17 cellular contexts compared by ENCODE assay signal in genomic region chr4:23885943-23886590, GRCh38. TPM values are rescaled to one million over a fixed set of nuclear protein-coding genes. Genes with fewer than 3 reads are reported as not detected.
"Had no signal": no experiment of that assay in that cellular context is flagged by ENCODE, and none has a peak within 500 bp of the region (broad histone marks: within the 10 kb centered on the region; RNA-seq: fewer than 3 reads in every experiment).

No MANE protein-coding gene starts in this region.

- H3K4me3 Mint-ChIP-seq: activated CD4-positive, alpha-beta T cell treated with anti-CD3 and anti-CD28 coated beads, Interleukin-2, amount 10 ng/mL, durations not matched to agents 24 days and 14 days; activated naive CD8-positive, alpha-beta T cell; neural crest cell; stimulated activated naive B cell treated with anti-CD40 and anti-IgM and Interleukin-4, amounts not matched to agents 10 μg/mL and 1 μg/mL and 100 μg/mL, for 72 hours; T-helper 2 cell treated with Interferon-gamma antibody and Interleukin-4, amounts not matched to agents 5 μg/mL and 100 μg/mL, for 36 hours had no signal

- H3K9me3 Mint-ChIP-seq: activated CD4-positive, alpha-beta T cell treated with anti-CD3 and anti-CD28 coated beads, Interleukin-2, amount 10 ng/mL, durations not matched to agents 24 days and 14 days; neural crest cell; stimulated activated naive B cell treated with anti-CD40 and anti-IgM and Interleukin-4, amounts not matched to agents 10 μg/mL and 1 μg/mL and 100 μg/mL, for 72 hours; T-helper 2 cell treated with Interferon-gamma antibody and Interleukin-4, amounts not matched to agents 5 μg/mL and 100 μg/mL, for 36 hours had no signal

- H3K4me3 ChIP-seq: skin epidermis had no signal

- H3K27ac Mint-ChIP-seq: activated CD4-positive, alpha-beta T cell treated with anti-CD3 and anti-CD28 coated beads, Interleukin-2, amount 10 ng/mL, durations not matched to agents 24 days and 14 days; activated naive CD8-positive, alpha-beta T cell; stimulated activated naive B cell treated with anti-CD40 and anti-IgM and Interleukin-4, amounts not matched to agents 10 μg/mL and 1 μg/mL and 100 μg/mL, for 72 hours; T-helper 2 cell treated with Interferon-gamma antibody and Interleukin-4, amounts not matched to agents 5 μg/mL and 100 μg/mL, for 36 hours had no signal

- H3K27me3 ChIP-seq: brain microvascular endothelial cell had no signal

- H3K36me3 Mint-ChIP-seq: activated naive CD8-positive, alpha-beta T cell; stimulated activated naive B cell treated with anti-CD40 and anti-IgM and Interleukin-4, amounts not matched to agents 10 μg/mL and 1 μg/mL and 100 μg/mL, for 72 hours had no signal

- ATAC-seq: stimulated activated naive B cell treated with anti-CD40 and anti-IgM and Interleukin-4, amounts not matched to agents 10 μg/mL and 1 μg/mL and 100 μg/mL, for 72 hours had no signal

- H3K36me3 ChIP-seq: brain microvascular endothelial cell had no signal

- DNase-seq: activated CD4-positive, alpha-beta T cell treated with anti-CD3 and anti-CD28 coated beads, Interleukin-2, amount 10 ng/mL, durations not matched to agents 24 days and 14 days; activated CD4-positive, CD25-positive, alpha-beta regulatory T cell; activated CD8-positive, alpha-beta memory T cell treated with anti-CD3 and anti-CD28 coated beads for 24 hours; activated gamma-delta T cell treated with Interleukin-2 at 50 U/mL for 16 hours; brain microvascular endothelial cell; cerebellar nuclear complex; effector memory CD4-positive, alpha-beta T cell; hypothalamus; stimulated activated CD4-positive, alpha-beta T cell treated with anti-CD3 and anti-CD28 coated beads, Interleukin-15, amount 100 ng/mL, for 24 hours; stimulated activated CD4-positive, alpha-beta T cell treated with anti-CD3 and anti-CD28 coated beads, Interleukin-4, amount 100 ng/mL, for 1 hour; stimulated activated naive B cell treated with anti-CD40 and anti-IgM and Interleukin-4, amounts not matched to agents 10 μg/mL and 1 μg/mL and 100 μg/mL, for 72 hours; trophoblast cell had no signal

- H3K27ac ChIP-seq: brain microvascular endothelial cell, epithelial cell of prostate had no signal

RNA-seq across cellular contexts. Expression of gene PPARGC1A, which starts 3.8 kb away (rescaled TPM):
- total RNA-seq: activated CD4-positive, alpha-beta T cell treated with anti-CD3 and anti-CD28 coated beads, Interleukin-2, amount 10 ng/mL, durations not matched to agents 24 days and 14 days had no signal
